Comparison of ENCODE assay signal across 19 cellular contexts in the genomic region with DNA sequence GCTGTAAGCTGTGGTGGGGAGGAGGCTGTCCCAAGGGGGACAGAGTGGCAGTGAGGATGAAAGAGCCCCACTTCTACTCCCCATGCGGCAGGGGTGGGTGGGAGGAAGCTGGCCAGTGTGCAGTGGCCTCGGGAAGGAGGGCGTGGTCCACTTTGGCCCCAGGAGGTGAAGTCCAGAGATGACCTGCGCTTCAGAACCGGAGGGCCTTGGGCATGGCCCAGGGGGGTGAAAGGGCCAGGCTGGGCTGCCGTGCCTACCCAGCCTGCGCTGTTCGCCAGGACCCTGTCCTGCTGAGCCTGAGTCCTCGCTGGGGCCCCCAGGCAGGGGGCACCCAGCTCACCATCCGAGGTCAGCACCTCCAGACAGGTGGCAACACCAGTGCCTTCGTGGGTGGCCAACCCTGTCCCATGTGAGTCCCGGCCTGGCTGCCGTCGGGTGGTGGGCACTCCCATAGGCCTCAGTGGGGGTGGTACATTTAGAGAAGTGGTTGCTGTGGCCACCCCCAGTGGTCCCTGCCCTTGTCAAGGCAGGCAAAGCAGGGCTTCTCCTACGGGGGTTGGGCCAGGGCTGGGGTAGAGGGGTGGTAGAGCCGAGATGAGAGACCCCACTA. TPM values are rescaled to one million over a fixed set of nuclear protein-coding genes. Genes with fewer than 3 reads are reported as not detected.
DNase-seq lines count a peak whose midpoint lies in the region; ATAC-seq and TF ChIP-seq lines count a peak whose summit lies in the region.
"Had no signal": no experiment of that assay in that cellular context is flagged by ENCODE, and none has a peak within 500 bp of the region (broad histone marks: within the 10 kb centered on the region; RNA-seq: fewer than 3 reads in every experiment).

No MANE protein-coding gene starts in this region.

- no peaks in the 10 kb centered on the region for H3K27me3 Mint-ChIP-seq in activated naive CD4-positive, alpha-beta T cell treated with anti-CD3 and anti-CD28 coated beads, Interleukin-2, amount 10 ng/mL, durations not matched to agents 7 days and 5 days
- H3K27me3 Mint-ChIP-seq in activated naive CD4-positive, alpha-beta T cell treated with anti-CD3 and anti-CD28 coated beads for 36 hours (ENCODE audit: low read depth): no peaks in the 10 kb centered on the region
- no peaks in the 10 kb centered on the region for H3K27me3 Mint-ChIP-seq in chondrocyte (ENCODE audit: low read depth)

- H3K4me3 Mint-ChIP-seq in activated naive CD4-positive, alpha-beta T cell treated with anti-CD3 and anti-CD28 coated beads, Interleukin-2, amount 10 ng/mL, durations not matched to agents 7 days and 5 days: no peak overlapping the region
- H3K4me3 Mint-ChIP-seq in activated naive CD4-positive, alpha-beta T cell treated with anti-CD3 and anti-CD28 coated beads for 36 hours: no peak overlapping the region
- no peak overlapping the region for H3K4me3 Mint-ChIP-seq in chondrocyte (ENCODE audit: unreplicated experiment)
- H3K4me3 Mint-ChIP-seq: GM23338 had no signal

- no peaks in the 10 kb centered on the region for H3K9me3 Mint-ChIP-seq in activated naive CD4-positive, alpha-beta T cell treated with anti-CD3 and anti-CD28 coated beads, Interleukin-2, amount 10 ng/mL, durations not matched to agents 7 days and 5 days
- H3K9me3 Mint-ChIP-seq in activated naive CD4-positive, alpha-beta T cell treated with anti-CD3 and anti-CD28 coated beads for 36 hours: no peaks in the 10 kb centered on the region
- no peaks in the 10 kb centered on the region for H3K9me3 Mint-ChIP-seq in chondrocyte (ENCODE audit: low read depth)
- H3K9me3 Mint-ChIP-seq: GM23338 had no signal

- intact Hi-C loops in activated naive CD4-positive, alpha-beta T cell treated with anti-CD3 and anti-CD28 coated beads for 36 hours (cut with micrococcal nuclease): no loop called here
- intact Hi-C loops in sciatic nerve (cut with DNase I): no loop called here

- TF ChIP-seq CTCF in GM10266 (IDR thresholded peaks at IDR 0.05; ENCODE audit: control insufficient read depth, insufficient read depth, low read depth, missing control alignments) (no peak), chondrocyte (IDR thresholded peaks at IDR 0.05) (no peak)

- H3K27ac Mint-ChIP-seq in activated naive CD4-positive, alpha-beta T cell treated with anti-CD3 and anti-CD28 coated beads, Interleukin-2, amount 10 ng/mL, durations not matched to agents 7 days and 5 days: no peak overlapping the region
- no peak overlapping the region for H3K27ac Mint-ChIP-seq in activated naive CD4-positive, alpha-beta T cell treated with anti-CD3 and anti-CD28 coated beads for 36 hours
- H3K27ac Mint-ChIP-seq in chondrocyte (ENCODE audit: unreplicated experiment): no peak overlapping the region
- H3K27ac Mint-ChIP-seq: GM23338 had no signal

- CTCF ChIA-PET in activated naive CD4-positive, alpha-beta T cell treated with anti-CD3 and anti-CD28 coated beads, Interleukin-2, amount 10 ng/mL, durations not matched to agents 7 days and 5 days (lab: Charles Lee): interaction anchor here (1.4 kb wide), 1 partner anchor 175 kb away, joined by 3 read pairs; no protein-coding TSS in a partner anchor
- CTCF ChIA-PET in activated naive CD4-positive, alpha-beta T cell treated with anti-CD3 and anti-CD28 coated beads for 36 hours (lab: Charles Lee): no interaction called here

- peak; percentile 5 for DNase-seq in activated naive CD4-positive, alpha-beta T cell treated with anti-CD3 and anti-CD28 coated beads, Interleukin-2, amount 10 ng/mL, durations not matched to agents 7 days and 5 days
- no peak for DNase-seq in activated naive CD4-positive, alpha-beta T cell treated with anti-CD3 and anti-CD28 coated beads for 36 hours
- DNase-seq in GM10266 (ENCODE audit: extremely low spot score) (peak; percentile 6), chondrocyte (ENCODE audit: low spot score) (peak; percentile 88), sciatic nerve (ENCODE audit: low spot score) (peak; percentile 41), SHP77 (lab: John Stamatoyannopoulos, UW) (no peak), NCI-H1092 treated with DMSO at 0.1 percent for 48 hours (lab: John Stamatoyannopoulos, UW) (no peak), cortex of kidney (lab: John Stamatoyannopoulos, UW) (no peak)
- DNase-seq: C1 segment of cervical spinal cord, DMS79 treated with DMSO at 0.1 percent for 48 hours, KBM-7, NCI-H1105 treated with DMSO at 0.1 percent for 48 hours, NCI-H1694 treated with DMSO at 0.1 percent for 48 hours, NCI-H510A, NCI-H748 treated with DMSO at 0.1 percent for 48 hours, OCI-M1, SIG-M5 had no signal

- H3K36me3 Mint-ChIP-seq in activated naive CD4-positive, alpha-beta T cell treated with anti-CD3 and anti-CD28 coated beads, Interleukin-2, amount 10 ng/mL, durations not matched to agents 7 days and 5 days: no peaks in the 10 kb centered on the region
- no peaks in the 10 kb centered on the region for H3K36me3 Mint-ChIP-seq in activated naive CD4-positive, alpha-beta T cell treated with anti-CD3 and anti-CD28 coated beads for 36 hours (ENCODE audit: low read depth)
- H3K36me3 Mint-ChIP-seq in chondrocyte (ENCODE audit: low read depth): peaks cover 2% of the 10 kb centered on the region

- H3K4me1 Mint-ChIP-seq in activated naive CD4-positive, alpha-beta T cell treated with anti-CD3 and anti-CD28 coated beads, Interleukin-2, amount 10 ng/mL, durations not matched to agents 7 days and 5 days: peaks cover 2% of the 10 kb centered on the region
- no peaks in the 10 kb centered on the region for H3K4me1 Mint-ChIP-seq in activated naive CD4-positive, alpha-beta T cell treated with anti-CD3 and anti-CD28 coated beads for 36 hours (ENCODE audit: low read depth)
- no peaks in the 10 kb centered on the region for H3K4me1 Mint-ChIP-seq in chondrocyte (ENCODE audit: low read depth)
- H3K4me1 Mint-ChIP-seq: GM23338 had no signal

- ATAC-seq in sciatic nerve: no peak
- ATAC-seq: GM23338, HCT116 had no signal

RNA-seq across cellular contexts. Expression of a gene that starts 8.1 kb away (rescaled TPM):
- not detected for total RNA-seq in activated naive CD4-positive, alpha-beta T cell treated with anti-CD3 and anti-CD28 coated beads for 36 hours
- total RNA-seq in chondrocyte (0.18 to 0.50 TPM in 2 of 3 replicates, not detected in the other), sciatic nerve (1.1 TPM)
- total RNA-seq: GM23338 had no signal

RNA-seq across cellular contexts. Expression of a gene that starts 8.7 kb away (rescaled TPM):
- total RNA-seq in activated naive CD4-positive, alpha-beta T cell treated with anti-CD3 and anti-CD28 coated beads for 36 hours: under 1 TPM; 0.05 to 0.44 TPM
- total RNA-seq in chondrocyte (8.5 to 36.3 TPM (median 34.8 TPM) in 3 replicates), sciatic nerve (73.1 TPM)

RNA-seq across cellular contexts. Expression of a gene that starts 21.5 kb away (rescaled TPM):
- total RNA-seq in activated naive CD4-positive, alpha-beta T cell treated with anti-CD3 and anti-CD28 coated beads for 36 hours: 10 to 100 TPM; 46.3 to 49.9 TPM
- 42.8 to 49.6 TPM (median 46.9 TPM) in 3 replicates for total RNA-seq in chondrocyte
- total RNA-seq in sciatic nerve: 39.9 TPM

RNA-seq across cellular contexts. Expression of a gene that starts 21.8 kb away (rescaled TPM):
- total RNA-seq in activated naive CD4-positive, alpha-beta T cell treated with anti-CD3 and anti-CD28 coated beads for 36 hours: 100 to 1,000 TPM; 148 to 152 TPM
- total RNA-seq in chondrocyte (245 to 356 TPM (median 257 TPM) in 3 replicates), sciatic nerve (110 TPM)

RNA-seq across cellular contexts. Expression of a gene that starts 48.1 kb away (rescaled TPM):
- total RNA-seq in activated naive CD4-positive, alpha-beta T cell treated with anti-CD3 and anti-CD28 coated beads for 36 hours: 1 to 10 TPM; 2.5 to 3.4 TPM
- total RNA-seq in chondrocyte: 19.0 to 25.4 TPM (median 20.3 TPM) in 3 replicates
- 10.1 TPM for total RNA-seq in sciatic nerve

Comparison
In these comparisons a context has a peak if more than half of its experiments do, and no peak if none do; other contexts are left out.
1. DNase-seq: peak in activated naive CD4-positive, alpha-beta T cell treated with anti-CD3 and anti-CD28 coated beads, Interleukin-2, amount 10 ng/mL, durations not matched to agents 7 days and 5 days (single experiment), GM10266 (single experiment), chondrocyte (single experiment) and sciatic nerve (single experiment); none in activated naive CD4-positive, alpha-beta T cell treated with anti-CD3 and anti-CD28 coated beads for 36 hours (single experiment), SHP77 (0 of 2), NCI-H1092 treated with DMSO at 0.1 percent for 48 hours (single experiment) and cortex of kidney (single experiment).